ENCODE assay signal across 1 cellular context in the genomic region with DNA sequence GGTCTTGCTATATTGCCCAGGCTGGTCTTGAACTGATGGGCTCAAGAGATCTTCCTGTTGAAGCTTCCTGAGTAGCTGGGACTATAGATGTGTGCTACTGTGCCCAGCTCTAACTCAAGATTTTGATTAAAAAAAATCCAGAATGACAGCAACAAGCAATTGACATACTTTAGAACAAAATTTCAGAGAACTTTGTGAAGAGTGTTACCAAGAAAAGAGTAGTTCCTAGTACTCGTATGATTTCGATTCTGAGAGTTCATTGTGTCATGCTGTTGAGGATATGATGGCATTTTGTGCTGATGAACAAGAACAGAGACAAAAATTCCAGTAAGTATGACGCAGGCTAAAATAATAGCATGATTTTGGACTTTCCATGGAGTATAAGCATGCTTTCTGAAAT.
TF ChIP-seq lines count a peak whose summit lies in the region.

No MANE protein-coding gene starts in this region.

TF ChIP-seq in WTC11, 78 proteins besides CTCF, POLR2A, EP300 and RAD21 (continued from another document):
- TF ChIP-seq, protein P1, sequence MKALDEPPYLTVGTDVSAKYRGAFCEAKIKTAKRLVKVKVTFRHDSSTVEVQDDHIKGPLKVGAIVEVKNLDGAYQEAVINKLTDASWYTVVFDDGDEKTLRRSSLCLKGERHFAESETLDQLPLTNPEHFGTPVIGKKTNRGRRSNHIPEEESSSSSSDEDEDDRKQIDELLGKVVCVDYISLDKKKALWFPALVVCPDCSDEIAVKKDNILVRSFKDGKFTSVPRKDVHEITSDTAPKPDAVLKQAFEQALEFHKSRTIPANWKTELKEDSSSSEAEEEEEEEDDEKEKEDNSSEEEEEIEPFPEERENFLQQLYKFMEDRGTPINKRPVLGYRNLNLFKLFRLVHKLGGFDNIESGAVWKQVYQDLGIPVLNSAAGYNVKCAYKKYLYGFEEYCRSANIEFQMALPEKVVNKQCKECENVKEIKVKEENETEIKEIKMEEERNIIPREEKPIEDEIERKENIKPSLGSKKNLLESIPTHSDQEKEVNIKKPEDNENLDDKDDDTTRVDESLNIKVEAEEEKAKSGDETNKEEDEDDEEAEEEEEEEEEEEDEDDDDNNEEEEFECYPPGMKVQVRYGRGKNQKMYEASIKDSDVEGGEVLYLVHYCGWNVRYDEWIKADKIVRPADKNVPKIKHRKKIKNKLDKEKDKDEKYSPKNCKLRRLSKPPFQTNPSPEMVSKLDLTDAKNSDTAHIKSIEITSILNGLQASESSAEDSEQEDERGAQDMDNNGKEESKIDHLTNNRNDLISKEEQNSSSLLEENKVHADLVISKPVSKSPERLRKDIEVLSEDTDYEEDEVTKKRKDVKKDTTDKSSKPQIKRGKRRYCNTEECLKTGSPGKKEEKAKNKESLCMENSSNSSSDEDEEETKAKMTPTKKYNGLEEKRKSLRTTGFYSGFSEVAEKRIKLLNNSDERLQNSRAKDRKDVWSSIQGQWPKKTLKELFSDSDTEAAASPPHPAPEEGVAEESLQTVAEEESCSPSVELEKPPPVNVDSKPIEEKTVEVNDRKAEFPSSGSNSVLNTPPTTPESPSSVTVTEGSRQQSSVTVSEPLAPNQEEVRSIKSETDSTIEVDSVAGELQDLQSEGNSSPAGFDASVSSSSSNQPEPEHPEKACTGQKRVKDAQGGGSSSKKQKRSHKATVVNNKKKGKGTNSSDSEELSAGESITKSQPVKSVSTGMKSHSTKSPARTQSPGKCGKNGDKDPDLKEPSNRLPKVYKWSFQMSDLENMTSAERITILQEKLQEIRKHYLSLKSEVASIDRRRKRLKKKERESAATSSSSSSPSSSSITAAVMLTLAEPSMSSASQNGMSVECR (CRISPR knock-in tag; IDR thresholded peaks at IDR 0.05; ENCODE audit: borderline replicate concordance): no peak
- no peak for TF ChIP-seq PRRX2 (CRISPR knock-in tag; IDR thresholded peaks at IDR 0.05)
- TF ChIP-seq, protein P2, sequence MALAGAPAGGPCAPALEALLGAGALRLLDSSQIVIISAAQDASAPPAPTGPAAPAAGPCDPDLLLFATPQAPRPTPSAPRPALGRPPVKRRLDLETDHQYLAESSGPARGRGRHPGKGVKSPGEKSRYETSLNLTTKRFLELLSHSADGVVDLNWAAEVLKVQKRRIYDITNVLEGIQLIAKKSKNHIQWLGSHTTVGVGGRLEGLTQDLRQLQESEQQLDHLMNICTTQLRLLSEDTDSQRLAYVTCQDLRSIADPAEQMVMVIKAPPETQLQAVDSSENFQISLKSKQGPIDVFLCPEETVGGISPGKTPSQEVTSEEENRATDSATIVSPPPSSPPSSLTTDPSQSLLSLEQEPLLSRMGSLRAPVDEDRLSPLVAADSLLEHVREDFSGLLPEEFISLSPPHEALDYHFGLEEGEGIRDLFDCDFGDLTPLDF (CRISPR knock-in tag; IDR thresholded peaks at IDR 0.05): no peak
- no peak for TF ChIP-seq FOXP1 (CRISPR knock-in tag; IDR thresholded peaks at IDR 0.05; ENCODE audit: borderline replicate concordance)
- TF ChIP-seq ZNF219 (CRISPR knock-in tag; IDR thresholded peaks at IDR 0.05; ENCODE audit: borderline replicate concordance): no peak
- no peak for TF ChIP-seq NFYB (CRISPR knock-in tag; conservative IDR thresholded peaks at IDR 0.05; ENCODE audit: low read depth)
- TF ChIP-seq, protein P3, sequence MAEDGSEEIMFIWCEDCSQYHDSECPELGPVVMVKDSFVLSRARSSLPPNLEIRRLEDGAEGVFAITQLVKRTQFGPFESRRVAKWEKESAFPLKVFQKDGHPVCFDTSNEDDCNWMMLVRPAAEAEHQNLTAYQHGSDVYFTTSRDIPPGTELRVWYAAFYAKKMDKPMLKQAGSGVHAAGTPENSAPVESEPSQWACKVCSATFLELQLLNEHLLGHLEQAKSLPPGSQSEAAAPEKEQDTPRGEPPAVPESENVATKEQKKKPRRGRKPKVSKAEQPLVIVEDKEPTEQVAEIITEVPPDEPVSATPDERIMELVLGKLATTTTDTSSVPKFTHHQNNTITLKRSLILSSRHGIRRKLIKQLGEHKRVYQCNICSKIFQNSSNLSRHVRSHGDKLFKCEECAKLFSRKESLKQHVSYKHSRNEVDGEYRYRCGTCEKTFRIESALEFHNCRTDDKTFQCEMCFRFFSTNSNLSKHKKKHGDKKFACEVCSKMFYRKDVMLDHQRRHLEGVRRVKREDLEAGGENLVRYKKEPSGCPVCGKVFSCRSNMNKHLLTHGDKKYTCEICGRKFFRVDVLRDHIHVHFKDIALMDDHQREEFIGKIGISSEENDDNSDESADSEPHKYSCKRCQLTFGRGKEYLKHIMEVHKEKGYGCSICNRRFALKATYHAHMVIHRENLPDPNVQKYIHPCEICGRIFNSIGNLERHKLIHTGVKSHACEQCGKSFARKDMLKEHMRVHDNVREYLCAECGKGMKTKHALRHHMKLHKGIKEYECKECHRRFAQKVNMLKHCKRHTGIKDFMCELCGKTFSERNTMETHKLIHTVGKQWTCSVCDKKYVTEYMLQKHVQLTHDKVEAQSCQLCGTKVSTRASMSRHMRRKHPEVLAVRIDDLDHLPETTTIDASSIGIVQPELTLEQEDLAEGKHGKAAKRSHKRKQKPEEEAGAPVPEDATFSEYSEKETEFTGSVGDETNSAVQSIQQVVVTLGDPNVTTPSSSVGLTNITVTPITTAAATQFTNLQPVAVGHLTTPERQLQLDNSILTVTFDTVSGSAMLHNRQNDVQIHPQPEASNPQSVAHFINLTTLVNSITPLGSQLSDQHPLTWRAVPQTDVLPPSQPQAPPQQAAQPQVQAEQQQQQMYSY (CRISPR knock-in tag; IDR thresholded peaks at IDR 0.05): no peak
- no peak for TF ChIP-seq TCF7 (CRISPR knock-in tag; IDR thresholded peaks at IDR 0.05; ENCODE audit: low read depth)
- TF ChIP-seq, protein P4, sequence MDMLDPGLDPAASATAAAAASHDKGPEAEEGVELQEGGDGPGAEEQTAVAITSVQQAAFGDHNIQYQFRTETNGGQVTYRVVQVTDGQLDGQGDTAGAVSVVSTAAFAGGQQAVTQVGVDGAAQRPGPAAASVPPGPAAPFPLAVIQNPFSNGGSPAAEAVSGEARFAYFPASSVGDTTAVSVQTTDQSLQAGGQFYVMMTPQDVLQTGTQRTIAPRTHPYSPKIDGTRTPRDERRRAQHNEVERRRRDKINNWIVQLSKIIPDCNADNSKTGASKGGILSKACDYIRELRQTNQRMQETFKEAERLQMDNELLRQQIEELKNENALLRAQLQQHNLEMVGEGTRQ (CRISPR knock-in tag; IDR thresholded peaks at IDR 0.05): no peak
- no peak for TF ChIP-seq CBFB (CRISPR knock-in tag; IDR thresholded peaks at IDR 0.05; ENCODE audit: low read depth)
- TF ChIP-seq TP53 (CRISPR knock-in tag; IDR thresholded peaks at IDR 0.05): no peak
- no peak for TF ChIP-seq JUN (CRISPR knock-in tag; IDR thresholded peaks at IDR 0.05)
- no peak for TF ChIP-seq ZNF138 (CRISPR knock-in tag; conservative IDR thresholded peaks at IDR 0.05)
